8 cellular contexts compared by ENCODE assay signal in the genomic region with DNA sequence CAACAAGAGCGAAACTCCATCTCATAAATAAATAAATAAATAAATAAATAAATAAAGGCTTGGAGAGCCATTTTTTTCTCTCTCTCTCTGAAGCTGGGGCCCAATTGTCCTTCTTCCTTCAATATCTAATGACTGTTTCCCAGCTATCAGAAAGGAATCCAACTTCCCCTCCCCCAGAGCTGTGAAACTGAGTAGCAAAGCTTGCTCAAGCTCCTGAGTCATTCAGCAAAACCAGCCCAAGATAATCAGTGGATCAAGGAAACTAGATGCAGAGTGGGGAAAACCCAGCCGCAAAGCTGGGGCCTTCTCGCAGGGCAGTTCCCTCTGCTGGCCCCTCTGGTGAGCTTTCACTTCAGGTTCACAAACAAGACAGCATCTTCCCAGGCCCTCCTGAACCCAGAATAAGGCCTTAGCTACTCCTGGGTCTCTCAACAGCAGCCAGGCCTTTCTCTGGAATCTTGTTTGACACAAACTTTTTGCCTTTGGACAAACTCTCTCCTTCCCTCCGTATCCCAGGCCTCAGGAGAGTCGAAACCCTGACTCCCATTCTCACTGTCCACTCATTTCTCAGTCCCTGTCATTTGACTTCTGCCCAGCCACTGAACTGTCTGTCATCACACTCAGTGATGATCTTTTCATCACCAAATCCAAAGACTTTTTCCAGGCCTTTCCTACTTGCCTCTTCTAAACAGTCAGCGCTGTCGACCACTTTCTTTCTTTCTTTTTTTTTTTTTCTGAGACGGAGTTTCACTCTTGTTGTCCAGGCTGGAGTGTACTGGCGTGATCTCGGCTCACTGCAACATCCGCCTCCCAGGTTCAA. TPM values are rescaled to one million over a fixed set of nuclear protein-coding genes. Genes with fewer than 3 reads are reported as not detected.
A peak's percentile ranks its signal among the peaks of the same experiment; 100 is the strongest.
DNase-seq lines count a peak whose midpoint lies in the region; ATAC-seq, FAIRE-seq and TF ChIP-seq lines count a peak whose summit lies in the region.

No MANE protein-coding gene starts in this region.

- H3K4me1 ChIP-seq in endodermal cell (ENCODE audit: control insufficient read depth, insufficient read depth, low read length) (peaks cover 20% of the 10 kb centered on the region), muscle layer of colon (ENCODE audit: insufficient read depth, low read length) (peaks cover 23% of the 10 kb centered on the region)

- POLR2A ChIA-PET in activated CD8-positive, alpha-beta T cell treated with anti-CD3 and anti-CD28 coated beads, Interleukin-2, amount 10 ng/mL, durations not matched to agents 7 days and 5 days (lab: Charles Lee) = interaction anchor here (0.5 to 8.5 kb wide), 7 partner anchors 13 to 66 kb away, joined by 3 to 157 read pairs (median 5); partner anchors contain the start of genes KHDRBS1 and PTP4A2

- peak; percentile 40 for DNase-seq in G401 (ENCODE audit: low spot score)
- peak; percentile 67 for DNase-seq in H54 (ENCODE audit: insufficient read length, low spot score)
- peak; percentile 58 for DNase-seq in NAMALWA (ENCODE audit: low spot score)
- peak; percentile 81 for DNase-seq in activated CD8-positive, alpha-beta T cell treated with anti-CD3 and anti-CD28 coated beads, Interleukin-2, amount 10 ng/mL, durations not matched to agents 7 days and 5 days
- peak; percentile 87 for DNase-seq in endodermal cell
- peak; percentile 69 to 86 for DNase-seq in stimulated activated CD8-positive, alpha-beta memory T cell treated with anti-CD3 and anti-CD28 coated beads, Interleukin-7, amount 100 ng/mL, for 48 hours (ENCODE audit: extremely low read depth in 1 of 2, low read depth in 1 of 2)
- DNase-seq in NCI-H446 (lab: John Stamatoyannopoulos, UW) = no peak

- peak; percentile 81 for ATAC-seq in activated CD8-positive, alpha-beta T cell treated with anti-CD3 and anti-CD28 coated beads, Interleukin-2, amount 10 ng/mL, durations not matched to agents 7 days and 5 days

- H3K27ac Mint-ChIP-seq in activated CD8-positive, alpha-beta T cell treated with anti-CD3 and anti-CD28 coated beads, Interleukin-2, amount 10 ng/mL, durations not matched to agents 7 days and 5 days = peak overlapping the region; percentile 88
- H3K27ac Mint-ChIP-seq in endodermal cell = peak overlapping the region; percentile 97

- H3K4me1 Mint-ChIP-seq in activated CD8-positive, alpha-beta T cell treated with anti-CD3 and anti-CD28 coated beads, Interleukin-2, amount 10 ng/mL, durations not matched to agents 7 days and 5 days (ENCODE audit: low read depth) = peaks cover 83% of the 10 kb centered on the region
- H3K4me1 Mint-ChIP-seq in endodermal cell = peaks cover 40% of the 10 kb centered on the region

- H3K27ac ChIP-seq in endodermal cell (ENCODE audit: low read depth, low read length) (peak overlapping the region; percentile 80), muscle layer of colon (ENCODE audit: low read depth, low read length) (peak overlapping the region; percentile 50)

- CTCF ChIA-PET in activated CD8-positive, alpha-beta T cell treated with anti-CD3 and anti-CD28 coated beads, Interleukin-2, amount 10 ng/mL, durations not matched to agents 7 days and 5 days (lab: Charles Lee) = interaction anchor here (0.7 to 16.4 kb wide), 18 partner anchors 8 to 141 kb away, joined by 3 to 664 read pairs (median 4); partner anchors contain the start of genes PTP4A2 and SPOCD1

- TF ChIP-seq CTCF in endodermal cell (conservative IDR thresholded peaks at IDR 0.05) = peak; percentile 48

- no peaks in the 10 kb centered on the region for H3K27me3 ChIP-seq in endodermal cell (ENCODE audit: control insufficient read depth, insufficient read depth, low read length, poor library complexity, severe bottlenecking)
- no peaks in the 10 kb centered on the region for H3K27me3 ChIP-seq in muscle layer of colon (ENCODE audit: control insufficient read depth in 1 of 2, insufficient read depth in 2 of 2, low read length in 2 of 2)

- peak; percentile 77 for FAIRE-seq in H54 (lab: Jason Lieb, UNC)

- 0 out of 2 replicates have a peak, but pooled peaks have one; percentile 9 for TF ChIP-seq POLR2A in H54 (IDR thresholded peaks at IDR 0.05; ENCODE audit: low read depth, low read length)

- H3K4me3 ChIP-seq in endodermal cell (ENCODE audit: low read length) (no peak overlapping the region), muscle layer of colon (ENCODE audit: low read depth in 1 of 2, low read length in 2 of 2) (no peak overlapping the region)

- no peaks in the 10 kb centered on the region for H3K9me3 ChIP-seq in endodermal cell (ENCODE audit: control insufficient read depth, low read length)
- no peaks in the 10 kb centered on the region for H3K9me3 ChIP-seq in muscle layer of colon (ENCODE audit: low read length)

- H3K27me3 Mint-ChIP-seq in activated CD8-positive, alpha-beta T cell treated with anti-CD3 and anti-CD28 coated beads, Interleukin-2, amount 10 ng/mL, durations not matched to agents 7 days and 5 days (ENCODE audit: low read depth) = no peaks in the 10 kb centered on the region
- H3K27me3 Mint-ChIP-seq in endodermal cell (ENCODE audit: insufficient read depth) = no peaks in the 10 kb centered on the region

- no peaks in the 10 kb centered on the region for H3K9me3 Mint-ChIP-seq in activated CD8-positive, alpha-beta T cell treated with anti-CD3 and anti-CD28 coated beads, Interleukin-2, amount 10 ng/mL, durations not matched to agents 7 days and 5 days (ENCODE audit: insufficient read depth)
- H3K9me3 Mint-ChIP-seq in endodermal cell = peaks cover 8% of the 10 kb centered on the region

- in situ Hi-C loops in G401 (cut with HindIII; ENCODE audit: low sequenced_read_pairs) = no loop called here

- 61 to 73% methylated on average over 10 of the region's 11 CpGs for WGBS in endodermal cell (ENCODE audit: insufficient coverage in 1 of 2, insufficient read length in 1 of 2), 2 experiments

- H3K4me3 Mint-ChIP-seq in activated CD8-positive, alpha-beta T cell treated with anti-CD3 and anti-CD28 coated beads, Interleukin-2, amount 10 ng/mL, durations not matched to agents 7 days and 5 days = peak overlapping the region; percentile 48
- peak overlapping the region; percentile 12 for H3K4me3 Mint-ChIP-seq in endodermal cell

- H3K36me3 Mint-ChIP-seq in activated CD8-positive, alpha-beta T cell treated with anti-CD3 and anti-CD28 coated beads, Interleukin-2, amount 10 ng/mL, durations not matched to agents 7 days and 5 days (ENCODE audit: low read depth) = no peaks in the 10 kb centered on the region
- peaks cover 2% of the 10 kb centered on the region for H3K36me3 Mint-ChIP-seq in endodermal cell (ENCODE audit: low read depth)

- H3K9ac ChIP-seq in endodermal cell (ENCODE audit: extremely low read depth, low read length, poor library complexity, severe bottlenecking) (peak overlapping the region; percentile 47), muscle layer of colon (ENCODE audit: low read length) (peak overlapping the region; percentile 27)

- no peaks in the 10 kb centered on the region for H3K36me3 ChIP-seq in endodermal cell (ENCODE audit: control insufficient read depth, insufficient read depth, low read length)
- no peaks in the 10 kb centered on the region for H3K36me3 ChIP-seq in muscle layer of colon (ENCODE audit: insufficient read depth, low read length)

RNA-seq across cellular contexts. Expression of gene PTP4A2, which starts 18.0 kb away (rescaled TPM):
- total RNA-seq in G401 (2014; rRNA removed; shearing (Covaris generic)) = 280 and 436 TPM in 2 replicates
- total RNA-seq in activated CD8-positive, alpha-beta T cell treated with anti-CD3 and anti-CD28 coated beads, Interleukin-2, amount 10 ng/mL, durations not matched to agents 7 days and 5 days = 100 to 1,000 TPM; 409 to 419 TPM
- total RNA-seq in endodermal cell = 100 to 1,000 TPM; 211 TPM
- polyA plus RNA-seq in endodermal cell (2013, experiment 1 of 2) = 159 TPM
- polyA plus RNA-seq in endodermal cell (2013, experiment 2 of 2) = 160 TPM

RNA-seq across cellular contexts. Expression of gene KHDRBS1, which starts 57.5 kb away (rescaled TPM):
- 167 and 200 TPM in 2 replicates for total RNA-seq in G401 (2014; rRNA removed; shearing (Covaris generic))
- total RNA-seq in activated CD8-positive, alpha-beta T cell treated with anti-CD3 and anti-CD28 coated beads, Interleukin-2, amount 10 ng/mL, durations not matched to agents 7 days and 5 days = 100 to 1,000 TPM; 194 to 197 TPM
- 100 to 1,000 TPM; 201 to 235 TPM for total RNA-seq in endodermal cell
- 307 TPM for polyA plus RNA-seq in endodermal cell (2013, experiment 1 of 2)
- 280 TPM for polyA plus RNA-seq in endodermal cell (2013, experiment 2 of 2)

Comparison
In these comparisons a context has a peak if more than half of its experiments do, and no peak if none do; other contexts are left out.
1. DNase-seq: peak in G401 (single experiment), H54 (single experiment), NAMALWA (single experiment), activated CD8-positive, alpha-beta T cell treated with anti-CD3 and anti-CD28 coated beads, Interleukin-2, amount 10 ng/mL, durations not matched to agents 7 days and 5 days (single experiment), endodermal cell (single experiment) and stimulated activated CD8-positive, alpha-beta memory T cell treated with anti-CD3 and anti-CD28 coated beads, Interleukin-7, amount 100 ng/mL, for 48 hours (2 of 2); none in NCI-H446 (0 of 2).